In the genomic region with DNA sequence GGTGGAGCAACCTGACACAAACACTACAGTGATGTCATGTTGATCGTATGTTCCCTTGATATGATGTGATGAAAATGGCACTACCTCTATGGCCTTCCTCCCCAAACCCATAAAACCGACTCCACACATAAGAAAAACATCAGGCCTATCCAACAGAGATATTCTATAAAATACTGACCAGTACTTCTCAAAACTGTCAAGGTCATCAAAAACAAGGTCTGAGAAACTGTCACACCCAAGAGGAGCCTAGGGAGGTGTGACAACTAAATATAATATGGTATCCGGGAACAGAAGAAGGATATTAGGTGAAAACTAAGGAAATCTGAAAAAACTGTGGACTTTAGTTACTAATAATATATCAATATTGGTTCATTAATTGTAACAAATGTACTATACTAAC, we compare ENCODE assay signal across 27 cellular contexts.
A peak's percentile ranks its signal among the peaks of the same experiment; 100 is the strongest.
DNase-seq lines count a peak whose midpoint lies in the region; ATAC-seq, FAIRE-seq and TF ChIP-seq lines count a peak whose summit lies in the region.
"Had no signal": no experiment of that assay in that cellular context is flagged by ENCODE, and none has a peak within 500 bp of the region (broad histone marks: within the 10 kb centered on the region; RNA-seq: fewer than 3 reads in every experiment).

No MANE protein-coding gene starts in this region.

- H3K27me3 ChIP-seq in GM23338 (ENCODE audit: insufficient read depth) (no peaks in the 10 kb centered on the region), neural progenitor cell (no peaks in the 10 kb centered on the region)
- H3K27me3 ChIP-seq: Peyer's patch had no signal

- H3K36me3 Mint-ChIP-seq in GM23338 (ENCODE audit: low read depth) (no peaks in the 10 kb centered on the region), neural progenitor cell (peaks cover 4% of the 10 kb centered on the region)

- no peaks in the 10 kb centered on the region for H3K79me2 ChIP-seq in GM23338 (replicated peaks; ENCODE audit: insufficient read depth)
- H3K79me2 ChIP-seq in neural progenitor cell (ENCODE audit: low read depth): no peaks in the 10 kb centered on the region

- H3K9me3 ChIP-seq in A549: no peaks in the 10 kb centered on the region
- H3K9me3 ChIP-seq in neural progenitor cell (ENCODE audit: low read depth): no peaks in the 10 kb centered on the region
- H3K9me3 ChIP-seq: Peyer's patch had no signal

- WGBS in A549 (ENCODE audit: missing lambda C conversion rate): 92% methylated on average over 3 of the region's 3 CpGs

- ATAC-seq in A549 (no peak), GM23338 (no peak), HG03025 (IDR thresholded peaks at IDR 0.05; ENCODE audit: low FRiP score, unreplicated experiment) (no peak), GM18873 (IDR thresholded peaks at IDR 0.05; ENCODE audit: low FRiP score, unreplicated experiment) (no peak)
- ATAC-seq: GM12878 had no signal

- no peak overlapping the region for H3K4me2 ChIP-seq in A549
- H3K4me2 ChIP-seq in GM23338: 0 out of 2 replicates have a peak overlapping the region, but pooled peaks have one; percentile 8
- peak overlapping the region; percentile 0 for H3K4me2 ChIP-seq in neural progenitor cell

- POLR2A ChIA-PET in A549 (lab: Yijun Ruan, JAX): no interaction called here

- no peak for TF ChIP-seq RAD21 in A549 (conservative IDR thresholded peaks at IDR 0.05 in 1 of 2, IDR thresholded peaks at IDR 0.05 in 1 of 2)

- TF ChIP-seq POLR2A in A549 (IDR thresholded peaks at IDR 0.05; ENCODE audit: low read length): no peak

- no peaks in the 10 kb centered on the region for H4K20me1 ChIP-seq in GM23338 (replicated peaks; ENCODE audit: insufficient read depth)
- H4K20me1 ChIP-seq in neural progenitor cell (ENCODE audit: low read depth): no peaks in the 10 kb centered on the region

- H3K27ac ChIP-seq in A549 (no peak overlapping the region), GM23338 (ENCODE audit: low read depth) (no peak overlapping the region), cingulate gyrus (ENCODE audit: low read depth, low read length) (peak overlapping the region; percentile 42), neural progenitor cell (no peak overlapping the region)
- H3K27ac ChIP-seq: Peyer's patch, SK-N-MC had no signal

- CTCF ChIA-PET in A549 (lab: Yijun Ruan, JAX): no interaction called here

- H3K9ac ChIP-seq in neural progenitor cell: no peak overlapping the region

- H2AFZ ChIP-seq in GM23338: no peak overlapping the region
- H2AFZ ChIP-seq in neural progenitor cell (replicated peaks): no peak overlapping the region

- H3K27ac Mint-ChIP-seq in GM23338 (no peak overlapping the region), neural progenitor cell (no peak overlapping the region)

- H3K4me1 Mint-ChIP-seq in GM23338 (peaks cover 9% of the 10 kb centered on the region), neural progenitor cell (no peaks in the 10 kb centered on the region)
- H3K4me1 Mint-ChIP-seq: CD4-positive, alpha-beta memory T cell had no signal

- FAIRE-seq in A549 (lab: Jason Lieb, UNC): no peak
- FAIRE-seq: GM12878, GM19239 had no signal

- no peaks in the 10 kb centered on the region for H3K9me2 ChIP-seq in GM23338 (ENCODE audit: insufficient read depth)

- H3K4me3 Mint-ChIP-seq in GM23338 (no peak overlapping the region), neural progenitor cell (no peak overlapping the region)
- H3K4me3 Mint-ChIP-seq: CD4-positive, alpha-beta memory T cell; H9 had no signal

- H3K36me3 ChIP-seq in GM23338 (ENCODE audit: insufficient read depth) (no peaks in the 10 kb centered on the region), neural progenitor cell (no peaks in the 10 kb centered on the region)
- H3K36me3 ChIP-seq: Peyer's patch had no signal

- H3K4me1 ChIP-seq in A549 (peaks cover 5% of the 10 kb centered on the region; the same call in 1 of the 3 replicates), GM23338 (ENCODE audit: insufficient read depth) (peaks cover 5% of the 10 kb centered on the region; the same call in 1 of the 2 replicates), neural progenitor cell (peaks cover 15% of the 10 kb centered on the region)
- H3K4me1 ChIP-seq: Peyer's patch had no signal

- TF ChIP-seq CTCF in A549 (IDR thresholded peaks at IDR 0.05): no peak
- no peak for TF ChIP-seq CTCF in GM23338 (conservative IDR thresholded peaks at IDR 0.05; ENCODE audit: low read depth in 2 of 2)
- no peak for TF ChIP-seq CTCF in neural progenitor cell (IDR thresholded peaks at IDR 0.05)

- no peak for TF ChIP-seq EP300 in A549 (IDR thresholded peaks at IDR 0.05)

- DNase-seq in A549 (ENCODE audit: low read depth in 1 of 2, low spot score in 1 of 2) (no peak), GM23338 (ENCODE audit: low spot score) (no peak), neural progenitor cell (ENCODE audit: low spot score) (no peak), DMS153 treated with DMSO at 0.1 percent for 48 hours (lab: John Stamatoyannopoulos, UW; ENCODE audit: unreplicated experiment) (no peak)
- no peak for DNase-seq in stimulated activated CD4-positive, alpha-beta T cell treated with anti-CD3 and anti-CD28 coated beads, Interleukin-12 subunit alpha, Interleukin-12 subunit beta, amount 100 ng/mL, for 4 hours
- DNase-seq: CD4-positive, alpha-beta memory T cell; COR-L47; GDM1; H9; Karpas-422; NCI-H1092 treated with DMSO at 0.1 percent for 48 hours; NCI-H1436; NCI-H187; NCI-H2081 treated with DMSO at 0.1 percent for 48 hours; NCI-H2171; NCI-H226; NCI-H510A; NCI-H69; OCI-M1; Peyer's patch; SHP77 treated with DMSO at 0.1 percent for 48 hours had no signal

- H3K9me3 Mint-ChIP-seq in GM23338: no peaks in the 10 kb centered on the region
- no peaks in the 10 kb centered on the region for H3K9me3 Mint-ChIP-seq in neural progenitor cell
- H3K9me3 Mint-ChIP-seq: CD4-positive, alpha-beta memory T cell; H9 had no signal

- H3K27me3 Mint-ChIP-seq in GM23338 (ENCODE audit: insufficient read depth, low read depth, poor library complexity): peaks cover 2% of the 10 kb centered on the region
- no peaks in the 10 kb centered on the region for H3K27me3 Mint-ChIP-seq in neural progenitor cell (ENCODE audit: insufficient read depth, low read depth)
- H3K27me3 Mint-ChIP-seq: CD4-positive, alpha-beta memory T cell had no signal

- H3K4me3 ChIP-seq in A549 (no peak overlapping the region), GM23338 (no peak overlapping the region), neural progenitor cell (no peak overlapping the region)
- H3K4me3 ChIP-seq: GM12878, Peyer's patch, SK-N-MC had no signal

- no peaks in the 10 kb centered on the region for H3F3A ChIP-seq in GM23338 (replicated peaks; ENCODE audit: low read depth)
- peaks cover 14% of the 10 kb centered on the region for H3F3A ChIP-seq in neural progenitor cell (ENCODE audit: low read depth)

TF ChIP-seq in A549, 52 proteins besides CTCF, POLR2A, EP300 and RAD21:
- peak; percentile 81 for TF ChIP-seq MAFK (IDR thresholded peaks at IDR 0.05; ENCODE audit: partially characterized antibody)
- TF ChIP-seq HOXA7 (CRISPR knock-in tag; IDR thresholded peaks at IDR 0.05): no peak

TF ChIP-seq in GM23338, 12 proteins besides CTCF, POLR2A, EP300 and RAD21 (continues in another document):
- TF ChIP-seq NANOG (IDR thresholded peaks at IDR 0.05; ENCODE audit: borderline replicate concordance): no peak
